19 cellular contexts compared by ENCODE assay signal in the genomic region with DNA sequence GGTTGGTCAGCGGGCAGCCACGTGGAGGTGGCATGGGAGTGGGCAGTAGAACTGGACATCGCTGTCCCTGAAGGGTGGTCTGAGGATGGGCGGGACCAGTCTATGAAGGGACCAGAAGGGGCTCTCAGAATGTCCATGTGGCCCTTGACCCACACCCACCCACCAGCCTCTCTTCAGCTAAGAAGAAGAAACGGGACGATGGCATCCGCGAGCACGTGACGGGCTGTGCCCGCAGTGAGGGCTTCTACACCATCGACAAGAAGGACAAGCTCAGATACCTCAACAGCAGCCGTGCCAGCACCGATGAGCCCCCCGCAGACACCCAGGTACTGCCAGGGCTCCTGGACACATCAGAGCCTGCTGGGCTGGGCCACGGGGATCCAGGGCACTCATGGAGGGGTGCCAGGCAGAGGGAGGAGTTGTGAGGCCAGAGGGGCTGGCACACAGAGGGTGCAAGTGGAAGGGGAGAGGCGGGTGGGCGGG. TPM values are rescaled to one million over a fixed set of nuclear protein-coding genes. Genes with fewer than 3 reads are reported as not detected.
DNase-seq lines count a peak whose midpoint lies in the region; ATAC-seq, FAIRE-seq and TF ChIP-seq lines count a peak whose summit lies in the region.
"Had no signal": no experiment of that assay in that cellular context is flagged by ENCODE, and none has a peak within 500 bp of the region (broad histone marks: within the 10 kb centered on the region; RNA-seq: fewer than 3 reads in every experiment).

No MANE protein-coding gene starts in this region.

- TF ChIP-seq CTCF in left ventricle myocardium inferior (IDR thresholded peaks at IDR 0.05; ENCODE audit: borderline replicate concordance) (no peak), RWPE2 (IDR thresholded peaks at IDR 0.05; ENCODE audit: poor library complexity, severe bottlenecking) (no peak), HepG2 (CRISPR knock-in tag; IDR thresholded peaks at IDR 0.05) (no peak), upper lobe of right lung (IDR thresholded peaks at IDR 0.05) (no peak)

- 96% methylated on average over 15 of the region's 18 CpGs for WGBS in HepG2 (ENCODE audit: low lambda C conversion rate)

- no TSS peak for BruUV-seq in HepG2 (replicated peaks; lab: Mats Ljungman, UMichigan)

- H3K27ac ChIP-seq in left ventricle myocardium inferior (replicated peaks) (no peak overlapping the region), RWPE2 (ENCODE audit: poor library complexity, severe bottlenecking) (no peak overlapping the region), HepG2 (ENCODE audit: extremely low read length, insufficient read depth, low read length) (no peak overlapping the region), upper lobe of right lung (no peak overlapping the region)
- H3K27ac ChIP-seq: BLaER1 had no signal

- TF ChIP-seq EP300 in HepG2 (IDR thresholded peaks at IDR 0.05; ENCODE audit: low read depth in 2 of 2, low read length in 2 of 2) (no peak), HepG2 (CRISPR knock-in tag; IDR thresholded peaks at IDR 0.05; ENCODE audit: borderline replicate concordance) (no peak)

- no peaks in the 10 kb centered on the region for H4K20me1 ChIP-seq in HepG2 (ENCODE audit: insufficient read depth, low read length)

- H3K79me2 ChIP-seq in HepG2 (ENCODE audit: insufficient read depth, low read length): no peaks in the 10 kb centered on the region

- intact Hi-C loops in Right ventricle myocardium superior (cut with DNase I) (no loop called here), left ventricle myocardium inferior (cut with micrococcal nuclease) (no loop called here), HepG2 (cut with micrococcal nuclease; ENCODE audit: unreplicated experiment) (no loop called here), upper lobe of right lung (cut with DNase I) (no loop called here)

- no peak overlapping the region for H2AFZ ChIP-seq in HepG2 (ENCODE audit: low read length)

- no peaks in the 10 kb centered on the region for H3K27me3 ChIP-seq in left ventricle myocardium inferior (ENCODE audit: low read depth)
- no peaks in the 10 kb centered on the region for H3K27me3 ChIP-seq in RWPE2 (ENCODE audit: insufficient read depth, poor library complexity, severe bottlenecking)
- no peaks in the 10 kb centered on the region for H3K27me3 ChIP-seq in HepG2 (ENCODE audit: control insufficient read depth in 1 of 2, insufficient read depth in 2 of 2, low read length in 2 of 2)
- H3K27me3 ChIP-seq in upper lobe of right lung: no peaks in the 10 kb centered on the region
- H3K27me3 ChIP-seq: BLaER1 had no signal

- peaks cover 78% of the 10 kb centered on the region for H3K36me3 ChIP-seq in left ventricle myocardium inferior
- H3K36me3 ChIP-seq in RWPE2 (ENCODE audit: low read depth): peaks cover 50% of the 10 kb centered on the region
- peaks cover 22 to 46% of the 10 kb centered on the region in 2 experiments for H3K36me3 ChIP-seq in HepG2 (replicated peaks in 1 of 2; ENCODE audit: control insufficient read depth in 1 of 2, insufficient read depth in 2 of 2, low read length in 2 of 2)
- H3K36me3 ChIP-seq in upper lobe of right lung: peaks cover 91% of the 10 kb centered on the region

- CTCF ChIA-PET in HepG2 (lab: Yijun Ruan, JAX; ENCODE audit: low intra/inter-chr PET ratio, low total read pairs): no interaction called here

- no peak for TF ChIP-seq POLR2A in HepG2 (IDR thresholded peaks at IDR 0.05; ENCODE audit: insufficient read depth in 1 of 2, low read depth in 2 of 2, low read length in 2 of 2)

- TF ChIP-seq RAD21 in HepG2 (CRISPR knock-in tag; IDR thresholded peaks at IDR 0.05): no peak

- in situ Hi-C loops in HepG2 (cut with HindIII; ENCODE audit: extremely low pct_ligation_motif_present, low pct_unique_long_range_greater_than_20kb): no loop called here

- DNase-seq in Right ventricle myocardium superior: peak; percentile 43
- DNase-seq in left ventricle myocardium inferior: no peak
- DNase-seq in RWPE2 (ENCODE audit: low spot score): peak; percentile 54
- DNase-seq in HepG2 (ENCODE audit: low spot score): no peak
- DNase-seq in upper lobe of right lung: no peak
- DNase-seq in activated CD8-positive, alpha-beta memory T cell treated with anti-CD3 and anti-CD28 coated beads, Interleukin-2, amount 50 U/mL, for 4 hours: no peak
- no peak for DNase-seq in activated CD4-positive, alpha-beta T cell treated with anti-CD3 and anti-CD28 coated beads, Interleukin-2, amount 50 U/mL, for 1 hour
- no peak for DNase-seq in NOMO-1 treated with DMSO at 0.1 percent for 48 hours (lab: John Stamatoyannopoulos, UW; ENCODE audit: unreplicated experiment)
- DNase-seq: GDM1, KBM-7, MV-4-11, NCI-H1417, NCI-H2029, NCI-H2171 treated with DMSO at 0.1 percent for 48 hours, NCI-H774, SHP77 treated with DMSO at 0.1 percent for 48 hours had no signal

- H3K4me2 ChIP-seq in HepG2 (ENCODE audit: low read depth, low read length): no peak overlapping the region
- H3K4me2 ChIP-seq: BLaER1 had no signal

- ATAC-seq in Right ventricle myocardium superior (ENCODE audit: poor library complexity) (no peak), RWPE2 (ENCODE audit: low read depth) (no peak), HepG2 (no peak), upper lobe of right lung (peak; percentile 31)
- ATAC-seq: GM12878 had no signal

- H3K4me3 ChIP-seq in left ventricle myocardium inferior (no peak overlapping the region), RWPE2 (ENCODE audit: severe bottlenecking) (no peak overlapping the region), HepG2 (replicated peaks in 1 of 3; ENCODE audit: insufficient read depth in 1 of 3, low read depth in 2 of 3, low read length in 3 of 3) (no peak overlapping the region), upper lobe of right lung (no peak overlapping the region)
- H3K4me3 ChIP-seq: BLaER1, GM12878 had no signal

- POLR2A ChIA-PET in HepG2 (lab: Yijun Ruan, JAX): interaction anchor here (1.1 kb wide), 1 partner anchor 13 kb away, joined by 3 read pairs; no protein-coding TSS in a partner anchor

- H3K4me1 ChIP-seq in left ventricle myocardium inferior (peaks cover 21% of the 10 kb centered on the region), RWPE2 (ENCODE audit: insufficient read depth, poor library complexity, severe bottlenecking) (no peaks in the 10 kb centered on the region), HepG2 (ENCODE audit: insufficient read depth, low read length) (no peaks in the 10 kb centered on the region), upper lobe of right lung (peaks cover 3% of the 10 kb centered on the region)
- H3K4me1 ChIP-seq: BLaER1 had no signal

- no peak overlapping the region for H3K9ac ChIP-seq in HepG2 (ENCODE audit: insufficient read depth, low read depth, low read length)
- H3K9ac ChIP-seq: BLaER1 had no signal

- FAIRE-seq in HepG2 (lab: Jason Lieb, UNC): no peak
- FAIRE-seq: GM12878 had no signal

- H3K9me3 ChIP-seq in left ventricle myocardium inferior (replicated peaks): no peaks in the 10 kb centered on the region
- no peaks in the 10 kb centered on the region for H3K9me3 ChIP-seq in RWPE2 (ENCODE audit: severe bottlenecking)
- no peaks in the 10 kb centered on the region for H3K9me3 ChIP-seq in HepG2 (ENCODE audit: low read length)
- no peaks in the 10 kb centered on the region for H3K9me3 ChIP-seq in upper lobe of right lung
- H3K9me3 ChIP-seq: BLaER1 had no signal

RNA-seq across cellular contexts. Expression of gene SETD1B, which starts 21.3 kb away (rescaled TPM):
- 8.6 TPM for total RNA-seq in Right ventricle myocardium superior
- 7.9 TPM for total RNA-seq in left ventricle myocardium inferior
- 1.4 and 1.8 TPM in 2 replicates for total RNA-seq in HepG2 (2016; rRNA removed; fragmentation: Illumina TruSeq; extraction: Trizol)
- total RNA-seq in HepG2 (2016; cell fraction: cytosol; rRNA removed; fragmentation: Illumina TruSeq; extraction: Trizol; ENCODE audit: low read depth): 0.40 and 0.44 TPM in 2 replicates
- 1.3 TPM in 2 replicates for total RNA-seq in HepG2 (2016; cell fraction: insoluble cytoplasmic fraction; rRNA removed; fragmentation: Illumina TruSeq; extraction: Trizol)
- total RNA-seq in HepG2 (2016; cell fraction: membrane; rRNA removed; fragmentation: Illumina TruSeq; extraction: Trizol): 1.3 and 1.4 TPM in 2 replicates
- total RNA-seq in HepG2 (2016; cell fraction: nucleus; rRNA removed; fragmentation: Illumina TruSeq; extraction: Trizol): 2.7 and 3.3 TPM in 2 replicates
- 1.1 and 1.3 TPM in 2 replicates for polyA plus RNA-seq in HepG2 (2011; rRNA removed)
- polyA plus RNA-seq in HepG2 (2011; cell fraction: cytosol; rRNA removed): 0.43 and 0.51 TPM in 2 replicates
- polyA plus RNA-seq in HepG2 (2011; cell fraction: nucleus; rRNA removed): 9.3 TPM in 2 replicates
- polyA plus RNA-seq in HepG2 (2012): 4.2 and 6.2 TPM in 2 replicates
- 0.32 and 0.34 TPM in 2 replicates for polyA plus RNA-seq in HepG2 (2016; cell fraction: cytosol; fragmentation: Illumina TruSeq; extraction: Trizol; ENCODE audit: low read depth)
- 2.6 and 3.8 TPM in 2 replicates for polyA plus RNA-seq in HepG2 (2016; cell fraction: insoluble cytoplasmic fraction; fragmentation: Illumina TruSeq; extraction: Trizol; ENCODE audit: low read depth)
- polyA plus RNA-seq in HepG2 (2016; cell fraction: membrane; fragmentation: Illumina TruSeq; extraction: Trizol; ENCODE audit: low read depth): 0.70 and 0.76 TPM in 2 replicates
- 16.0 and 18.9 TPM in 2 replicates for polyA plus RNA-seq in HepG2 (2016; cell fraction: nucleus; fragmentation: Illumina TruSeq; extraction: Trizol; ENCODE audit: insufficient read depth, low read depth)
- 2.1 and 4.2 TPM in 2 replicates for polyA minus RNA-seq in HepG2 (2011; rRNA and poly(A)+ RNA removed; ENCODE audit: low replicate concordance)
- 1.8 and 2.5 TPM in 2 replicates for polyA minus RNA-seq in HepG2 (2011; cell fraction: cytosol; rRNA and poly(A)+ RNA removed)
- 3.6 and 4.4 TPM in 2 replicates for polyA minus RNA-seq in HepG2 (2011; cell fraction: nucleus; rRNA and poly(A)+ RNA removed)
- 18.4 TPM for total RNA-seq in upper lobe of right lung

RNA-seq across cellular contexts. Expression of gene RHOF, which starts 31.6 kb away (rescaled TPM):
- total RNA-seq in Right ventricle myocardium superior (41.8 TPM), left ventricle myocardium inferior (44.3 TPM), HepG2 (2016; rRNA removed; fragmentation: Illumina TruSeq; extraction: Trizol) (11.0 and 14.6 TPM in 2 replicates), upper lobe of right lung (41.0 TPM)
- total RNA-seq in HepG2 (2016; cell fraction: cytosol; rRNA removed; fragmentation: Illumina TruSeq; extraction: Trizol; ENCODE audit: low read depth): 10.8 and 12.5 TPM in 2 replicates
- total RNA-seq in HepG2 (2016; cell fraction: insoluble cytoplasmic fraction; rRNA removed; fragmentation: Illumina TruSeq; extraction: Trizol): 9.8 and 14.8 TPM in 2 replicates
- 18.2 and 24.9 TPM in 2 replicates for total RNA-seq in HepG2 (2016; cell fraction: membrane; rRNA removed; fragmentation: Illumina TruSeq; extraction: Trizol)
- total RNA-seq in HepG2 (2016; cell fraction: nucleus; rRNA removed; fragmentation: Illumina TruSeq; extraction: Trizol): 14.1 and 17.3 TPM in 2 replicates
- 31.3 and 32.2 TPM in 2 replicates for polyA plus RNA-seq in HepG2 (2011; rRNA removed)
- polyA plus RNA-seq in HepG2 (2011; cell fraction: cytosol; rRNA removed): 28.4 and 38.7 TPM in 2 replicates
- 37.5 and 40.2 TPM in 2 replicates for polyA plus RNA-seq in HepG2 (2011; cell fraction: nucleus; rRNA removed)
- polyA plus RNA-seq in HepG2 (2012): 10.8 and 12.9 TPM in 2 replicates
- 19.8 and 23.7 TPM in 2 replicates for polyA plus RNA-seq in HepG2 (2016; cell fraction: cytosol; fragmentation: Illumina TruSeq; extraction: Trizol; ENCODE audit: low read depth)
- 19.7 and 25.0 TPM in 2 replicates for polyA plus RNA-seq in HepG2 (2016; cell fraction: insoluble cytoplasmic fraction; fragmentation: Illumina TruSeq; extraction: Trizol; ENCODE audit: low read depth)
- polyA plus RNA-seq in HepG2 (2016; cell fraction: membrane; fragmentation: Illumina TruSeq; extraction: Trizol; ENCODE audit: low read depth): 27.0 and 27.4 TPM in 2 replicates
- 24.9 and 31.1 TPM in 2 replicates for polyA plus RNA-seq in HepG2 (2016; cell fraction: nucleus; fragmentation: Illumina TruSeq; extraction: Trizol; ENCODE audit: insufficient read depth, low read depth)
- polyA minus RNA-seq in HepG2 (2011; rRNA and poly(A)+ RNA removed; ENCODE audit: low replicate concordance): 46.1 and 174 TPM in 2 replicates
- polyA minus RNA-seq in HepG2 (2011; cell fraction: cytosol; rRNA and poly(A)+ RNA removed): 32.2 and 38.9 TPM in 2 replicates
- 32.4 and 35.6 TPM in 2 replicates for polyA minus RNA-seq in HepG2 (2011; cell fraction: nucleus; rRNA and poly(A)+ RNA removed)

RNA-seq across cellular contexts. Expression of gene HPD, which starts 33.6 kb away (rescaled TPM):
- 2.7 TPM for total RNA-seq in Right ventricle myocardium superior
- 1.3 TPM for total RNA-seq in left ventricle myocardium inferior
- total RNA-seq in HepG2 (2016; rRNA removed; fragmentation: Illumina TruSeq; extraction: Trizol): 120 and 138 TPM in 2 replicates
- 101 and 114 TPM in 2 replicates for total RNA-seq in HepG2 (2016; cell fraction: cytosol; rRNA removed; fragmentation: Illumina TruSeq; extraction: Trizol; ENCODE audit: low read depth)
- total RNA-seq in HepG2 (2016; cell fraction: insoluble cytoplasmic fraction; rRNA removed; fragmentation: Illumina TruSeq; extraction: Trizol): 120 and 121 TPM in 2 replicates
- total RNA-seq in HepG2 (2016; cell fraction: membrane; rRNA removed; fragmentation: Illumina TruSeq; extraction: Trizol): 212 and 224 TPM in 2 replicates
- total RNA-seq in HepG2 (2016; cell fraction: nucleus; rRNA removed; fragmentation: Illumina TruSeq; extraction: Trizol): 62.9 and 70.7 TPM in 2 replicates
- polyA plus RNA-seq in HepG2 (2011; rRNA removed): 195 and 197 TPM in 2 replicates
- polyA plus RNA-seq in HepG2 (2011; cell fraction: cytosol; rRNA removed): 257 and 265 TPM in 2 replicates
- 119 and 130 TPM in 2 replicates for polyA plus RNA-seq in HepG2 (2011; cell fraction: nucleus; rRNA removed)
- 157 and 186 TPM in 2 replicates for polyA plus RNA-seq in HepG2 (2012)
- 191 and 212 TPM in 2 replicates for polyA plus RNA-seq in HepG2 (2016; cell fraction: cytosol; fragmentation: Illumina TruSeq; extraction: Trizol; ENCODE audit: low read depth)
- polyA plus RNA-seq in HepG2 (2016; cell fraction: insoluble cytoplasmic fraction; fragmentation: Illumina TruSeq; extraction: Trizol; ENCODE audit: low read depth): 130 and 165 TPM in 2 replicates
- 312 and 339 TPM in 2 replicates for polyA plus RNA-seq in HepG2 (2016; cell fraction: membrane; fragmentation: Illumina TruSeq; extraction: Trizol; ENCODE audit: low read depth)
- polyA plus RNA-seq in HepG2 (2016; cell fraction: nucleus; fragmentation: Illumina TruSeq; extraction: Trizol; ENCODE audit: insufficient read depth, low read depth): 122 and 126 TPM in 2 replicates
- 5.0 and 114 TPM in 2 replicates for polyA minus RNA-seq in HepG2 (2011; rRNA and poly(A)+ RNA removed; ENCODE audit: low replicate concordance)
- 74.4 and 100 TPM in 2 replicates for polyA minus RNA-seq in HepG2 (2011; cell fraction: cytosol; rRNA and poly(A)+ RNA removed)
- 56.0 and 68.5 TPM in 2 replicates for polyA minus RNA-seq in HepG2 (2011; cell fraction: nucleus; rRNA and poly(A)+ RNA removed)
- 1.8 TPM for total RNA-seq in upper lobe of right lung
- total RNA-seq: CD8-positive, alpha-beta memory T cell had no signal
- polyA plus RNA-seq: CD8-positive, alpha-beta memory T cell had no signal

Comparison
In these comparisons a context has a peak if more than half of its experiments do, and no peak if none do; other contexts are left out.
1. DNase-seq: peak in Right ventricle myocardium superior (single experiment) and RWPE2 (single experiment); none in left ventricle myocardium inferior (single experiment), HepG2 (single experiment), upper lobe of right lung (single experiment), activated CD8-positive, alpha-beta memory T cell treated with anti-CD3 and anti-CD28 coated beads, Interleukin-2, amount 50 U/mL, for 4 hours (single experiment), activated CD4-positive, alpha-beta T cell treated with anti-CD3 and anti-CD28 coated beads, Interleukin-2, amount 50 U/mL, for 1 hour (single experiment) and NOMO-1 treated with DMSO at 0.1 percent for 48 hours (single experiment).
2. RNA of gene HPD, which starts 33.6 kb away (total RNA-seq): 62.9 to 224 TPM in HepG2; 2.7 TPM in Right ventricle myocardium superior (single experiment), 1.8 TPM in upper lobe of right lung (single experiment) and 1.3 TPM in left ventricle myocardium inferior (single experiment); every median in the first group is over 10 times any median in the second.